Comparison of ENCODE assay signal across 9 cellular contexts in the genomic region with DNA sequence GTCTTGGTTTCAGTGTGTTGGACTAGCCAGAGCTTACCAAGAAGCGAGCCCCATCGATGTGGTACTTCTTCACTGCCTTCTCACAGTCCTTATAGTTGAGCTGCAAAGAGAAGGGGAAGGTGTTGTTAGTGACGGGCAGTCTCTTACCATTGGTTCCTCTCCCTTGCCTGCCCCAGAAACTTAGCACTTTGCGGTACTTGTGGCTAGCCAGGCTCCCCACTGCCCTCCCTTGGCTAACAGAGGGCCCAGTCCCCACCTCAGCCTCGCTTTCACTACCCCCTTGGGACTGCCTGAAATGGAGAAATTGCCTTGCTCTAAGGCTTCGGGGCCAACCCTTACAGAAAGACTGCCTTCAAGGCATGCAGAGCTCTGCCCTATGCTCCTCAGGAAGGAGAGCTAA. TPM values are rescaled to one million over a fixed set of nuclear protein-coding genes. Genes with fewer than 3 reads are reported as not detected.
A peak's percentile ranks its signal among the peaks of the same experiment; 100 is the strongest.
DNase-seq lines count a peak whose midpoint lies in the region; ATAC-seq, FAIRE-seq and TF ChIP-seq lines count a peak whose summit lies in the region.
"Had no signal": no experiment of that assay in that cellular context is flagged by ENCODE, and none has a peak within 500 bp of the region (broad histone marks: within the 10 kb centered on the region; RNA-seq: fewer than 3 reads in every experiment).

No MANE protein-coding gene starts in this region.

- TF ChIP-seq CTCF in CD14-positive monocyte (IDR thresholded peaks at IDR 0.05) (no peak), activated B cell treated with CpG ODN at 0.5 μM for 24 hours (IDR thresholded peaks at IDR 0.05) (no peak)

- peaks cover 83% of the 10 kb centered on the region for H3K4me1 Mint-ChIP-seq in CD14-positive monocyte
- peaks cover 57% of the 10 kb centered on the region for H3K4me1 Mint-ChIP-seq in activated B cell treated with CpG ODN at 0.5 μM for 24 hours
- peaks cover 62 to 75% (median 71%) of the 10 kb centered on the region in 7 donors for H3K4me1 Mint-ChIP-seq in naive thymus-derived CD4-positive, alpha-beta T cell

- H3K4me1 ChIP-seq in naive thymus-derived CD4-positive, alpha-beta T cell (ENCODE audit: control insufficient read depth in 2 of 2, insufficient read depth in 2 of 2, low read length in 2 of 2) = peaks cover 58 to 66% of the 10 kb centered on the region in 2 donors

- H3K9me3 Mint-ChIP-seq in CD14-positive monocyte (peaks cover 0 to 4% (median 0%) of the 10 kb centered on the region in 7 donors), activated B cell treated with CpG ODN at 0.5 μM for 24 hours (no peaks in the 10 kb centered on the region)
- H3K9me3 Mint-ChIP-seq in naive thymus-derived CD4-positive, alpha-beta T cell = no peaks in the 10 kb centered on the region

- ATAC-seq in HG03108 (IDR thresholded peaks at IDR 0.05; ENCODE audit: unreplicated experiment) = peak; percentile 82
- ATAC-seq in activated B cell treated with CpG ODN at 0.5 μM for 24 hours (ENCODE audit: low read depth) = peak; percentile 88
- ATAC-seq in naive thymus-derived CD4-positive, alpha-beta T cell = peak; percentile 75

- peak overlapping the region; percentile 88 for H3K27ac ChIP-seq in naive thymus-derived CD4-positive, alpha-beta T cell (ENCODE audit: low read depth, low read length)
- H3K27ac ChIP-seq: thoracic aorta had no signal

- intact Hi-C loops in CD14-positive monocyte (cut with micrococcal nuclease) (loop anchor here (5.0 kb wide), 2 partner anchors 39 to 49 kb away; no protein-coding TSS in a partner anchor), activated B cell treated with CpG ODN at 0.5 μM for 24 hours (cut with micrococcal nuclease) (loop anchor here (1.0 kb wide), 4 partner anchors 13 to 38 kb away; no protein-coding TSS in a partner anchor)
- intact Hi-C loops in naive thymus-derived CD4-positive, alpha-beta T cell (cut with micrococcal nuclease) = no loop called here

- FAIRE-seq in GM19239 (lab: Jason Lieb, UNC) = peak; percentile 97

- POLR2A ChIA-PET in activated B cell treated with CpG ODN at 0.5 μM for 24 hours (lab: Charles Lee) = interaction anchor here (0.6 to 2.7 kb wide), 8 partner anchors 11 to 41 kb away, joined by 3 to 20 read pairs (median 6); no protein-coding TSS in a partner anchor
- POLR2A ChIA-PET in naive thymus-derived CD4-positive, alpha-beta T cell (lab: Charles Lee) = interaction anchor here (2.5 to 39.5 kb wide), 6 partner anchors 3 to 45 kb away, joined by 8 to 1119 read pairs (median 243); a partner anchor contains a TSS

- H3K27me3 ChIP-seq in naive thymus-derived CD4-positive, alpha-beta T cell (ENCODE audit: control insufficient read depth in 2 of 2, insufficient read depth in 2 of 2, low read length in 2 of 2) = no peaks in the 10 kb centered on the region

- H3K4me3 ChIP-seq in naive thymus-derived CD4-positive, alpha-beta T cell (ENCODE audit: low read length) = peak overlapping the region; percentile 92
- H3K4me3 ChIP-seq: thoracic aorta had no signal

- peaks cover 40 to 73% (median 43%) of the 10 kb centered on the region in 3 experiments for H3K36me3 ChIP-seq in naive thymus-derived CD4-positive, alpha-beta T cell (ENCODE audit: control insufficient read depth in 2 of 3, insufficient read depth in 3 of 3, low read length in 3 of 3)
- H3K36me3 ChIP-seq: thoracic aorta had no signal

- H3K9me3 ChIP-seq in naive thymus-derived CD4-positive, alpha-beta T cell (ENCODE audit: control insufficient read depth in 2 of 3, low read length in 3 of 3) = no peaks in the 10 kb centered on the region
- H3K9me3 ChIP-seq: thoracic aorta had no signal

- CTCF ChIA-PET in activated B cell treated with CpG ODN at 0.5 μM for 24 hours (lab: Charles Lee) = interaction anchor here (1.0 to 2.3 kb wide), 9 partner anchors 14 to 67 kb away, joined by 3 to 10 read pairs (median 5); no protein-coding TSS in a partner anchor
- CTCF ChIA-PET in naive thymus-derived CD4-positive, alpha-beta T cell (lab: Charles Lee) = interaction anchor here (0.8 to 18.6 kb wide), 7 partner anchors 10 to 67 kb away, joined by 4 to 430 read pairs (median 11); no protein-coding TSS in a partner anchor

- peaks cover 72 to 83% of the 10 kb centered on the region in 2 donors for H3K36me3 Mint-ChIP-seq in CD14-positive monocyte
- peaks cover 8% of the 10 kb centered on the region for H3K36me3 Mint-ChIP-seq in activated B cell treated with CpG ODN at 0.5 μM for 24 hours (ENCODE audit: low read depth)
- peaks cover 66 to 92% (median 85%) of the 10 kb centered on the region in 5 donors for H3K36me3 Mint-ChIP-seq in naive thymus-derived CD4-positive, alpha-beta T cell

- peak overlapping the region; percentile 89 to 100 (median 93) for H3K27ac Mint-ChIP-seq in CD14-positive monocyte
- peak overlapping the region; percentile 37 for H3K27ac Mint-ChIP-seq in activated B cell treated with CpG ODN at 0.5 μM for 24 hours
- peak overlapping the region; percentile 67 to 98 (median 95) for H3K27ac Mint-ChIP-seq in naive thymus-derived CD4-positive, alpha-beta T cell

- H3K4me3 Mint-ChIP-seq in CD14-positive monocyte (peak overlapping the region; percentile 99 to 100), activated B cell treated with CpG ODN at 0.5 μM for 24 hours (peak overlapping the region; percentile 12)
- peak overlapping the region; percentile 92 to 100 (median 98) for H3K4me3 Mint-ChIP-seq in naive thymus-derived CD4-positive, alpha-beta T cell

- DNase-seq in CD14-positive monocyte (ENCODE audit: low spot score) (peak; percentile 91), GM19239 (ENCODE audit: insufficient read length, low spot score) (no peak), activated B cell treated with CpG ODN at 0.5 μM for 24 hours (peak; percentile 60), HK-2 (ENCODE audit: unreplicated experiment) (no peak), NCI-H1436 treated with DMSO at 0.1 percent for 48 hours (lab: John Stamatoyannopoulos, UW) (no peak), hippocampal formation (lab: John Stamatoyannopoulos, UW) (no peak)
- DNase-seq in naive thymus-derived CD4-positive, alpha-beta T cell = peak in 2 of 9 donors; percentile 18 to 60

- H3K27me3 Mint-ChIP-seq in CD14-positive monocyte (ENCODE audit: low read depth in 3 of 3) (peaks cover 0 to 4% (median 2%) of the 10 kb centered on the region in 3 donors), activated B cell treated with CpG ODN at 0.5 μM for 24 hours (peaks cover 15% of the 10 kb centered on the region)
- no peaks in the 10 kb centered on the region for H3K27me3 Mint-ChIP-seq in naive thymus-derived CD4-positive, alpha-beta T cell

RNA-seq across cellular contexts. Expression of a gene that starts 4.3 kb away (rescaled TPM):
- polyA plus RNA-seq in CD14-positive monocyte = 10 to 100 TPM; 52.0 to 89.5 TPM
- total RNA-seq in activated B cell treated with CpG ODN at 0.5 μM for 24 hours = 7.0 and 8.5 TPM in 2 replicates
- total RNA-seq in naive thymus-derived CD4-positive, alpha-beta T cell = 100 to 1,000 TPM; 291 to 414 (median 306) TPM
- polyA plus RNA-seq in naive thymus-derived CD4-positive, alpha-beta T cell = 100 to 1,000 TPM; 189 to 295 TPM

Comparison
In these comparisons a context has a peak if more than half of its experiments do, and no peak if none do; other contexts are left out.
1. DNase-seq: peak in CD14-positive monocyte (single experiment) and activated B cell treated with CpG ODN at 0.5 μM for 24 hours (single experiment); none in GM19239 (single experiment), HK-2 (single experiment), NCI-H1436 treated with DMSO at 0.1 percent for 48 hours (single experiment) and hippocampal formation (0 of 2).
2. H3K27ac Mint-ChIP-seq: peak in every context shown above with its lines; median percentile 95 in naive thymus-derived CD4-positive, alpha-beta T cell; 93 in CD14-positive monocyte; 37 in activated B cell treated with CpG ODN at 0.5 μM for 24 hours.
3. H3K4me3 Mint-ChIP-seq: peak in every context shown above with its lines; median percentile 100 in CD14-positive monocyte; 98 in naive thymus-derived CD4-positive, alpha-beta T cell; 12 in activated B cell treated with CpG ODN at 0.5 μM for 24 hours.
4. RNA of a gene that starts 4.3 kb away (total RNA-seq): 291 to 414 TPM in naive thymus-derived CD4-positive, alpha-beta T cell; 7.0 to 8.5 TPM in activated B cell treated with CpG ODN at 0.5 μM for 24 hours; every median in the first group is over 10 times any median in the second.
5. intact Hi-C loops: an anchor here in CD14-positive monocyte (5.0 kb wide) and activated B cell treated with CpG ODN at 0.5 μM for 24 hours (1.0 kb wide); none called in naive thymus-derived CD4-positive, alpha-beta T cell.
6. Peak in every context shown above with its lines, with median percentiles within 50 percentile points of each other: ATAC-seq.